Comparison of ENCODE assay signal across 9 cellular contexts in the genomic region with DNA sequence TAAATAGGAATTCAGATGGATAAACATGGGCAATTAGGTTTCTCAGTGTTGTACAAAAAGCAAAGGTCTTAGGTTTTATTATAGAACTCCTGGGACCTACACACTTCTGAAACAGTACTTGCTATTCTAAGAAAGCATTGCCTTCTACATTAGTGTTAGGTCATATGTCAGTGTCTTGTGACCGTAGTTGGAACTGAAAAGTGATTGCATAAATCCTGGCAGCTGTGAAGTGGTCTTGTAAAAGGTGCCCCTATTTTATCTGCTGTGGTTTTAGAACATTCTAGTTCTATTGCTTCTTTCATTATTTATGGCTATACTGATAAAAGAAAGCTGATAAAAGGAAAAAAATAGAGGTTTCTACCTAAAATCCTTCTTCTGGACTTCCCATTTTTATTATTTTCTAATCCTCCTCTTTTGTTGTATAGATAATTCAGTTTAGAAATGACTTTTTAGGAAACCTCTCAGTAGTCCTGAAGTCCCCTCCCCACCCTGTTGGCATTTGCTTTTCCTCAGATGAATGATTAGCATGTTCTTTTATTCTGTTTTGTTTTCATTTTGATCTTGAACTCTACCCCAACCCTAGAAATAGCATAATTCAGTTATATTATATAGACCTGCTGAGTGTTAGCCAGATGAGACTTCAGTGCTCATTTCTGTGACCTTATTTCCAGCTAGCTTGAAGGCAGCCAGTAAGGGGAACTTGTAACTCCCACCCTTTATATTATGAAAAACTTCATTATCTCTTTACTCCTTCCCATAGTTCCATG. TPM values are rescaled to one million over a fixed set of nuclear protein-coding genes. Genes with fewer than 3 reads are reported as not detected.
A peak's percentile ranks its signal among the peaks of the same experiment; 100 is the strongest.
DNase-seq lines count a peak whose midpoint lies in the region; ATAC-seq, FAIRE-seq and TF ChIP-seq lines count a peak whose summit lies in the region.
"Had no signal": no experiment of that assay in that cellular context is flagged by ENCODE, and none has a peak within 500 bp of the region (broad histone marks: within the 10 kb centered on the region; RNA-seq: fewer than 3 reads in every experiment).

No MANE protein-coding gene starts in this region.

- peaks cover under 1% of the 10 kb centered on the region for H3K36me3 ChIP-seq in CD8-positive, alpha-beta memory T cell (ENCODE audit: insufficient read depth, low read length)
- H3K36me3 ChIP-seq in endothelial cell of umbilical vein (ENCODE audit: control insufficient read depth in 2 of 2, extremely low read depth in 1 of 2, insufficient read depth in 2 of 2, low read length in 2 of 2): peaks cover 0 to 10% of the 10 kb centered on the region in 2 experiments

- H3K27ac Mint-ChIP-seq in CD8-positive, alpha-beta memory T cell: peak overlapping the region; percentile 41 to 94 (median 81)

- H3K4me3 Mint-ChIP-seq in CD8-positive, alpha-beta memory T cell: peak overlapping the region; percentile 24 to 70 (median 51)

- peak in 1 of 5 donors; percentile 41 for DNase-seq in CD8-positive, alpha-beta memory T cell
- DNase-seq in LHCN-M2 (ENCODE audit: low read depth) (peak; percentile 65), endothelial cell of umbilical vein (ENCODE audit: low read depth, low spot score) (peak; percentile 23), omental fat pad (ENCODE audit: low spot score) (no peak), NCI-H510A treated with DMSO at 0.1 percent for 48 hours (lab: John Stamatoyannopoulos, UW) (no peak)

- H3K27me3 ChIP-seq in CD8-positive, alpha-beta memory T cell (ENCODE audit: insufficient read depth, low read length, poor library complexity, severe bottlenecking): no peaks in the 10 kb centered on the region
- no peaks in the 10 kb centered on the region for H3K27me3 ChIP-seq in endothelial cell of umbilical vein (ENCODE audit: control insufficient read depth in 2 of 2, insufficient read depth in 2 of 2, low read length in 2 of 2)

- peak; percentile 48 for ATAC-seq in omental fat pad (ENCODE audit: low FRiP score)
- no peak for ATAC-seq in GM18519 (IDR thresholded peaks at IDR 0.05; ENCODE audit: low FRiP score, unreplicated experiment)
- no peak for ATAC-seq in HG02970 (IDR thresholded peaks at IDR 0.05; ENCODE audit: low FRiP score, unreplicated experiment)
- no peak for ATAC-seq in HG03159 (IDR thresholded peaks at IDR 0.05; ENCODE audit: unreplicated experiment)

- BruUV-seq in endothelial cell of umbilical vein (replicated peaks; lab: Mats Ljungman, UMichigan): no TSS peak

- CTCF ChIA-PET in CD8-positive, alpha-beta memory T cell (lab: Charles Lee): interaction anchor here (1.1 kb wide), 1 partner anchor 31 kb away, joined by 3 read pairs; no protein-coding TSS in a partner anchor
- CTCF ChIA-PET in endothelial cell of umbilical vein (lab: Charles Lee): interaction anchor here (0.7 to 1.6 kb wide), 4 partner anchors 104 to 365 kb away, joined by 3 to 10 read pairs (median 3); no protein-coding TSS in a partner anchor

- POLR2A ChIA-PET in CD8-positive, alpha-beta memory T cell (lab: Charles Lee): interaction anchor here (0.6 to 2.3 kb wide), 5 partner anchors 18 to 177 kb away, joined by 3 to 8 read pairs (median 3); no protein-coding TSS in a partner anchor
- POLR2A ChIA-PET in endothelial cell of umbilical vein (lab: Charles Lee): no interaction called here

- H3K9me3 ChIP-seq in CD8-positive, alpha-beta memory T cell (ENCODE audit: low read length): no peaks in the 10 kb centered on the region
- no peaks in the 10 kb centered on the region for H3K9me3 ChIP-seq in endothelial cell of umbilical vein (replicated peaks; ENCODE audit: control insufficient read depth, insufficient read depth, low read length)

- intact Hi-C loops in endothelial cell of umbilical vein (cut with micrococcal nuclease): loop anchor here (1.0 kb wide), 1 partner anchor 165 kb away; no protein-coding TSS in a partner anchor

- H3K9ac ChIP-seq in endothelial cell of umbilical vein (replicated peaks; ENCODE audit: extremely low read depth, insufficient read depth, low read length): no peak overlapping the region

- H3K9me1 ChIP-seq in endothelial cell of umbilical vein (replicated peaks; ENCODE audit: control insufficient read depth, extremely low read depth, insufficient read depth, low read length): no peaks in the 10 kb centered on the region

- no peak overlapping the region for H3K27ac ChIP-seq in CD8-positive, alpha-beta memory T cell (ENCODE audit: low read depth, low read length)
- H3K27ac ChIP-seq in endothelial cell of umbilical vein (ENCODE audit: insufficient read depth, low read depth, low read length): no peak overlapping the region

- H3K4me3 ChIP-seq in CD8-positive, alpha-beta memory T cell (ENCODE audit: low read length): no peak overlapping the region
- H3K4me3 ChIP-seq in endothelial cell of umbilical vein (replicated peaks in 1 of 3; ENCODE audit: insufficient read depth in 1 of 3, low read depth in 1 of 3, low read length in 3 of 3): no peak overlapping the region

- no peak overlapping the region for H3K4me2 ChIP-seq in endothelial cell of umbilical vein (ENCODE audit: insufficient read depth, low read length)

- FAIRE-seq in endothelial cell of umbilical vein (lab: Jason Lieb, UNC): no peak
- FAIRE-seq: TTC549 had no signal

- TF ChIP-seq CTCF in endothelial cell of umbilical vein (IDR thresholded peaks at IDR 0.05; ENCODE audit: extremely low read depth in 1 of 2, insufficient read depth in 1 of 2, low read depth in 1 of 2, low read length in 2 of 2) (no peak), omental fat pad (IDR thresholded peaks at IDR 0.05) (no peak)

- peaks cover 59% of the 10 kb centered on the region for H3K4me1 ChIP-seq in CD8-positive, alpha-beta memory T cell (ENCODE audit: insufficient read depth, low read length)
- peaks cover 9% of the 10 kb centered on the region for H3K4me1 ChIP-seq in endothelial cell of umbilical vein (ENCODE audit: control insufficient read depth, extremely low read depth, insufficient read depth, low read length)

- peaks cover 100% of the 10 kb centered on the region for H3K79me2 ChIP-seq in endothelial cell of umbilical vein (ENCODE audit: control insufficient read depth, insufficient read depth, low read length)

- H2AFZ ChIP-seq in endothelial cell of umbilical vein (ENCODE audit: low read depth, low read length): no peak overlapping the region

- no peaks in the 10 kb centered on the region for H3K9me3 Mint-ChIP-seq in CD8-positive, alpha-beta memory T cell

- H4K20me1 ChIP-seq in endothelial cell of umbilical vein (replicated peaks; ENCODE audit: control insufficient read depth, extremely low read depth, insufficient read depth, low read length): peaks cover 25% of the 10 kb centered on the region

- no peak for TF ChIP-seq POLR2A in endothelial cell of umbilical vein (IDR thresholded peaks at IDR 0.05; ENCODE audit: low read depth, low read length)

- dilution Hi-C loops in endothelial cell of umbilical vein (cut with MboI; ENCODE audit: extremely low pct_ligation_motif_present, low sequenced_read_pairs): no loop called here

- no peaks in the 10 kb centered on the region for H3K27me3 Mint-ChIP-seq in CD8-positive, alpha-beta memory T cell

- H3K36me3 Mint-ChIP-seq in CD8-positive, alpha-beta memory T cell: peaks cover 6 to 34% (median 8%) of the 10 kb centered on the region in 3 donors

- peaks cover 77 to 94% (median 94%) of the 10 kb centered on the region in 3 donors for H3K4me1 Mint-ChIP-seq in CD8-positive, alpha-beta memory T cell

TF ChIP-seq in endothelial cell of umbilical vein, 7 proteins besides CTCF, POLR2A, EP300 and RAD21:
- TF ChIP-seq GATA2 (IDR thresholded peaks at IDR 0.05; ENCODE audit: insufficient read depth, insufficient read length, low read depth, low read length) (no peak), MYC (IDR thresholded peaks at IDR 0.05; ENCODE audit: low read depth, low read length) (no peak), JUN (IDR thresholded peaks at IDR 0.05; ENCODE audit: borderline replicate concordance, insufficient read depth, insufficient read length, low read depth) (no peak), FOS (IDR thresholded peaks at IDR 0.05; ENCODE audit: borderline replicate concordance, insufficient read depth, low read length) (no peak)

RNA-seq across cellular contexts. Expression of gene SNRK, which starts 41.0 kb away (rescaled TPM):
- 10 to 100 TPM; 34.2 to 35.9 TPM for total RNA-seq in CD8-positive, alpha-beta memory T cell
- 55.1 TPM for polyA plus RNA-seq in CD8-positive, alpha-beta memory T cell
- 10.6 and 12.5 TPM in 2 replicates for total RNA-seq in LHCN-M2 (2014; rRNA removed)
- polyA plus RNA-seq in LHCN-M2 (2012): 3.4 TPM
- total RNA-seq in endothelial cell of umbilical vein: 99.9 and 108 TPM in 2 replicates
- polyA plus RNA-seq in endothelial cell of umbilical vein: 33.3 and 43.3 TPM in 2 replicates
- polyA plus RNA-seq in endothelial cell of umbilical vein (2011; cell fraction: cytosol; rRNA removed): 40.3 and 42.6 TPM in 2 replicates
- polyA plus RNA-seq in endothelial cell of umbilical vein (2011; cell fraction: nucleus; rRNA removed): 143 and 154 TPM in 2 replicates
- polyA plus RNA-seq in endothelial cell of umbilical vein (2012): 80.0 and 80.4 TPM in 2 replicates
- polyA minus RNA-seq in endothelial cell of umbilical vein: 180 TPM in 2 replicates
- 16.0 TPM for polyA minus RNA-seq in endothelial cell of umbilical vein (2011; cell fraction: cytosol; rRNA and poly(A)+ RNA removed)
- 201 and 233 TPM in 2 replicates for polyA minus RNA-seq in endothelial cell of umbilical vein (2011; cell fraction: nucleus; rRNA and poly(A)+ RNA removed)
- total RNA-seq in omental fat pad: 10 to 100 TPM; 41.9 to 96.0 (median 61.1) TPM

Comparison
In these comparisons a context has a peak if more than half of its experiments do, and no peak if none do; other contexts are left out.
1. DNase-seq: peak in LHCN-M2 (single experiment) and endothelial cell of umbilical vein (single experiment); none in omental fat pad (single experiment) and NCI-H510A treated with DMSO at 0.1 percent for 48 hours (single experiment).